21 cellular contexts compared by ENCODE assay signal in genomic region chr6:80185492-80185891, GRCh38.
DNase-seq lines count a peak whose midpoint lies in the region; ATAC-seq and TF ChIP-seq lines count a peak whose summit lies in the region.
"Had no signal": no experiment of that assay in that cellular context is flagged by ENCODE, and none has a peak within 500 bp of the region (broad histone marks: within the 10 kb centered on the region; RNA-seq: fewer than 3 reads in every experiment).

No MANE protein-coding gene starts in this region.

- no peak overlapping the region for H2AFZ ChIP-seq in H9 (ENCODE audit: low read length)

- H3K4me3 Mint-ChIP-seq in activated naive CD4-positive, alpha-beta T cell treated with anti-CD3 and anti-CD28 coated beads for 36 hours: no peak overlapping the region
- H3K4me3 Mint-ChIP-seq in H9 (no peak overlapping the region), endodermal cell (no peak overlapping the region), nephron progenitor cell (no peak overlapping the region)
- H3K4me3 Mint-ChIP-seq: B cell; CD4-positive, CD25-positive, alpha-beta regulatory T cell; CD8-positive, alpha-beta T cell had no signal

- no peak overlapping the region for H3K18ac ChIP-seq in H9 (ENCODE audit: insufficient read length, low read depth, low read length)

- H3K4me1 ChIP-seq in H9 (ENCODE audit: insufficient read depth, low read length): no peaks in the 10 kb centered on the region
- H3K4me1 ChIP-seq in endodermal cell (ENCODE audit: control insufficient read depth, insufficient read depth, low read length): no peaks in the 10 kb centered on the region
- H3K4me1 ChIP-seq in heart right ventricle: no peaks in the 10 kb centered on the region
- H3K4me1 ChIP-seq: BLaER1 had no signal

- no peak overlapping the region for H3K23ac ChIP-seq in H9 (ENCODE audit: insufficient read length, low read depth, low read length)

- H3K14ac ChIP-seq in H9 (ENCODE audit: insufficient read depth, low read length): no peak overlapping the region

- no peaks in the 10 kb centered on the region for H3K79me2 ChIP-seq in H9 (ENCODE audit: insufficient read depth, low read length)

- H4K91ac ChIP-seq in H9 (ENCODE audit: insufficient read length, low read depth, low read length): no peak overlapping the region

- H3K4me2 ChIP-seq in H9 (ENCODE audit: insufficient read depth, insufficient read length, low read length): no peak overlapping the region
- H3K4me2 ChIP-seq: BLaER1 had no signal

- H3K27ac Mint-ChIP-seq in activated naive CD4-positive, alpha-beta T cell treated with anti-CD3 and anti-CD28 coated beads for 36 hours: peak overlapping the region; percentile 53
- peak overlapping the region; percentile 13 to 72 (median 19); a peak in 4 of 7 replicates for H3K27ac Mint-ChIP-seq in H9
- peak overlapping the region; percentile 38 for H3K27ac Mint-ChIP-seq in endodermal cell
- H3K27ac Mint-ChIP-seq in nephron progenitor cell: peak overlapping the region; percentile 10
- H3K27ac Mint-ChIP-seq: B cell; CD4-positive, CD25-positive, alpha-beta regulatory T cell; CD8-positive, alpha-beta T cell had no signal

- H2AK5ac ChIP-seq in H9 (ENCODE audit: insufficient read length, low read length): no peak overlapping the region

- no peak overlapping the region for H4K5ac ChIP-seq in H9 (ENCODE audit: insufficient read length, low read depth, low read length)

- no peaks in the 10 kb centered on the region for H4K20me1 ChIP-seq in H9 (ENCODE audit: control insufficient read depth, insufficient read depth, insufficient read length)
- H4K20me1 ChIP-seq: BLaER1 had no signal

- H2BK5ac ChIP-seq in H9 (ENCODE audit: insufficient read length, low read length): no peak overlapping the region

- no peaks in the 10 kb centered on the region for H3K9me3 ChIP-seq in H9 (ENCODE audit: control insufficient read depth, low read depth, low read length)
- H3K9me3 ChIP-seq in endodermal cell (ENCODE audit: control insufficient read depth, low read length): peaks cover 4% of the 10 kb centered on the region
- H3K9me3 ChIP-seq in heart right ventricle: peaks cover 0 to 16% (median 0%) of the 10 kb centered on the region in 11 donors
- H3K9me3 ChIP-seq: BLaER1, Caco-2 had no signal

- H3K36me3 ChIP-seq in endodermal cell (ENCODE audit: control insufficient read depth, insufficient read depth, low read length): no peaks in the 10 kb centered on the region
- H3K36me3 ChIP-seq in heart right ventricle: no peaks in the 10 kb centered on the region
- H3K36me3 ChIP-seq: BLaER1 had no signal

- no peaks in the 10 kb centered on the region for H3K79me1 ChIP-seq in H9 (ENCODE audit: insufficient read depth, low read depth, low read length, poor library complexity, severe bottlenecking)

- no peak overlapping the region for H3T11ph ChIP-seq in H9 (ENCODE audit: low read length)

- no peaks in the 10 kb centered on the region for H3K23me2 ChIP-seq in H9 (ENCODE audit: insufficient read length, low read depth, low read length, poor library complexity, severe bottlenecking)

- no peak overlapping the region for H3K9ac ChIP-seq in H9 (ENCODE audit: extremely low read depth, insufficient read length, low read length)
- H3K9ac ChIP-seq in endodermal cell (ENCODE audit: extremely low read depth, low read length, poor library complexity, severe bottlenecking): no peak overlapping the region
- H3K9ac ChIP-seq: BLaER1 had no signal

- no peak overlapping the region for H2BK20ac ChIP-seq in H9 (ENCODE audit: low read depth, low read length, poor library complexity, severe bottlenecking)

- no peak overlapping the region for H2BK15ac ChIP-seq in H9 (ENCODE audit: low read depth, low read length)

- H4K8ac ChIP-seq in H9 (replicated peaks; ENCODE audit: insufficient read length, low read depth, low read length): no peak overlapping the region

- peaks cover 34% of the 10 kb centered on the region for H3K36me3 Mint-ChIP-seq in activated naive CD4-positive, alpha-beta T cell treated with anti-CD3 and anti-CD28 coated beads for 36 hours (ENCODE audit: low read depth)
- H3K36me3 Mint-ChIP-seq in H9 (ENCODE audit: insufficient read depth in 1 of 3, low read depth in 3 of 3): peaks cover 0 to 8% (median 5%) of the 10 kb centered on the region in 3 experiments; a peak in 4 of 7 replicates
- H3K36me3 Mint-ChIP-seq in endodermal cell (ENCODE audit: low read depth): peaks cover 8% of the 10 kb centered on the region
- H3K36me3 Mint-ChIP-seq in nephron progenitor cell (ENCODE audit: low read depth): peaks cover 19% of the 10 kb centered on the region

- CTCF ChIA-PET in activated naive CD4-positive, alpha-beta T cell treated with anti-CD3 and anti-CD28 coated beads for 36 hours (lab: Charles Lee): no interaction called here

- intact Hi-C loops in activated naive CD4-positive, alpha-beta T cell treated with anti-CD3 and anti-CD28 coated beads for 36 hours (cut with micrococcal nuclease): no loop called here
- intact Hi-C loops in heart right ventricle (cut with DNase I): no loop called here

- no peak overlapping the region for H3K56ac ChIP-seq in H9 (ENCODE audit: insufficient read length, low read depth, low read length)

- no peak overlapping the region for H2BK12ac ChIP-seq in H9 (ENCODE audit: insufficient read length, low read depth, low read length)

- peaks cover 2% of the 10 kb centered on the region for H3K9me3 Mint-ChIP-seq in activated naive CD4-positive, alpha-beta T cell treated with anti-CD3 and anti-CD28 coated beads for 36 hours
- H3K9me3 Mint-ChIP-seq in H9 (peaks cover 0 to 2% of the 10 kb centered on the region in 2 experiments; a peak in 1 of 5 replicates), endodermal cell (no peaks in the 10 kb centered on the region), nephron progenitor cell (peaks cover 5% of the 10 kb centered on the region)

- DNase-seq in activated naive CD4-positive, alpha-beta T cell treated with anti-CD3 and anti-CD28 coated beads for 36 hours: no peak
- no peak for DNase-seq in activated naive CD4-positive, alpha-beta T cell treated with anti-CD3 and anti-CD28 coated beads, Interleukin-2, amount 50 U/mL, for 16 hours
- DNase-seq in H9 (no peak), endodermal cell (no peak), nephron progenitor cell (no peak), cerebellar cortex (ENCODE audit: low spot score) (no peak), heart right ventricle (no peak)
- DNase-seq: Caco-2; CD4-positive, CD25-positive, alpha-beta regulatory T cell; CD8-positive, alpha-beta T cell; DMS 273 treated with DMSO at 0.1 percent for 48 hours; EL; GDM1; H7 had no signal

- H2BK120ac ChIP-seq in H9 (ENCODE audit: low read depth, low read length, poor library complexity, severe bottlenecking): no peak overlapping the region

- H3K4me1 Mint-ChIP-seq in activated naive CD4-positive, alpha-beta T cell treated with anti-CD3 and anti-CD28 coated beads for 36 hours (ENCODE audit: low read depth): no peaks in the 10 kb centered on the region
- H3K4me1 Mint-ChIP-seq in H9: peaks cover 18 to 21% of the 10 kb centered on the region in 2 experiments
- H3K4me1 Mint-ChIP-seq in endodermal cell: peaks cover 27% of the 10 kb centered on the region
- H3K4me1 Mint-ChIP-seq in nephron progenitor cell: no peaks in the 10 kb centered on the region
- H3K4me1 Mint-ChIP-seq: B cell had no signal

- no peaks in the 10 kb centered on the region for H3K27me3 ChIP-seq in H9 (ENCODE audit: insufficient read depth, low read length)
- H3K27me3 ChIP-seq in endodermal cell (ENCODE audit: control insufficient read depth, insufficient read depth, low read length, poor library complexity, severe bottlenecking): no peaks in the 10 kb centered on the region
- no peaks in the 10 kb centered on the region for H3K27me3 ChIP-seq in heart right ventricle
- H3K27me3 ChIP-seq: BLaER1 had no signal

- H3K4me3 ChIP-seq in endodermal cell (ENCODE audit: low read length): peak overlapping the region; percentile 17
- H3K4me3 ChIP-seq in heart right ventricle: no peak overlapping the region
- H3K4me3 ChIP-seq: BLaER1, GM12878 had no signal

- no CpG with 5 or more reads among the region's 2 CpGs for WGBS in H9 (ENCODE audit: extremely low coverage, insufficient read length, low lambda C conversion rate)
- WGBS in endodermal cell (ENCODE audit: insufficient coverage in 1 of 2, insufficient read length in 1 of 2), 2 experiments: 98% methylated on average over 2 of the region's 2 CpGs; no CpG with 5 or more reads in 1 of the 2 experiments
- WGBS in heart right ventricle, 2 donors: 95 to 96% methylated on average over 2 of the region's 2 CpGs

- no peaks in the 10 kb centered on the region for H3K27me3 Mint-ChIP-seq in activated naive CD4-positive, alpha-beta T cell treated with anti-CD3 and anti-CD28 coated beads for 36 hours (ENCODE audit: low read depth)
- H3K27me3 Mint-ChIP-seq in H9 (ENCODE audit: low read depth) (no peaks in the 10 kb centered on the region), endodermal cell (ENCODE audit: insufficient read depth) (no peaks in the 10 kb centered on the region), nephron progenitor cell (ENCODE audit: low read depth, poor library complexity) (peaks cover 5% of the 10 kb centered on the region)
- H3K27me3 Mint-ChIP-seq: B cell; CD4-positive, CD25-positive, alpha-beta regulatory T cell had no signal

- H3K27ac ChIP-seq in H9 (ENCODE audit: insufficient read length, low read depth, low read length): no peak overlapping the region
- no peak overlapping the region for H3K27ac ChIP-seq in endodermal cell (ENCODE audit: low read depth, low read length)
- no peak overlapping the region for H3K27ac ChIP-seq in heart right ventricle
- H3K27ac ChIP-seq: 22Rv1, BLaER1, C4-2B had no signal

- TF ChIP-seq CTCF in H9 (conservative IDR thresholded peaks at IDR 0.05) (no peak), endodermal cell (conservative IDR thresholded peaks at IDR 0.05) (no peak), nephron progenitor cell (IDR thresholded peaks at IDR 0.05) (no peak), heart right ventricle (IDR thresholded peaks at IDR 0.05) (no peak)

- no peak overlapping the region for H3K4ac ChIP-seq in H9 (ENCODE audit: low read depth, low read length)

- ATAC-seq in heart right ventricle (no peak), GM18907 (IDR thresholded peaks at IDR 0.05; ENCODE audit: unreplicated experiment) (no peak)
- ATAC-seq: CD8-positive, alpha-beta T cell; GM12878; HCT116 had no signal
